In the genomic region with DNA sequence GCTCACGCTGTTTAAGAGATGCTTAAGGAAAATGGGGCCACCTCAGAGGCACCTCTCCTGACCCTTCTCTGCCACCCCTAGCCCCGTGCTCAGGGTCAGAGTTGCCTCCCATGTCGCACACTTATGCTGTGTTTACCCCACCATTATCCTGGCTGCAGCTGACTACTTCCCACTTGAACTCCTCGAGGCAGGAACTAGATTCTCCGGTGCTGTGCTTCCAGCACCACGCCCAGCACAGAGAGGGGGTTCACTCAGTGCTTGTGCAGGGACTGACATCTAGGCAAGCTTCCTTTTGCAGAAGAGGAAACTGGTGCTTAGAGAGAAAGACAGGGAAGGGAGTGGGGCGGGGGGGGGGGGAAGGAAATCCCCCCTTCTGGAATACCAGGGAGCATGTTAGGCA, we compare ENCODE assay signal across 1 cellular context.
TF ChIP-seq lines count a peak whose summit lies in the region.

No MANE protein-coding gene starts in this region.

TF ChIP-seq in GM23338, 12 proteins besides CTCF, POLR2A, EP300 and RAD21 (continued from another document):
- TF ChIP-seq, protein P1, sequence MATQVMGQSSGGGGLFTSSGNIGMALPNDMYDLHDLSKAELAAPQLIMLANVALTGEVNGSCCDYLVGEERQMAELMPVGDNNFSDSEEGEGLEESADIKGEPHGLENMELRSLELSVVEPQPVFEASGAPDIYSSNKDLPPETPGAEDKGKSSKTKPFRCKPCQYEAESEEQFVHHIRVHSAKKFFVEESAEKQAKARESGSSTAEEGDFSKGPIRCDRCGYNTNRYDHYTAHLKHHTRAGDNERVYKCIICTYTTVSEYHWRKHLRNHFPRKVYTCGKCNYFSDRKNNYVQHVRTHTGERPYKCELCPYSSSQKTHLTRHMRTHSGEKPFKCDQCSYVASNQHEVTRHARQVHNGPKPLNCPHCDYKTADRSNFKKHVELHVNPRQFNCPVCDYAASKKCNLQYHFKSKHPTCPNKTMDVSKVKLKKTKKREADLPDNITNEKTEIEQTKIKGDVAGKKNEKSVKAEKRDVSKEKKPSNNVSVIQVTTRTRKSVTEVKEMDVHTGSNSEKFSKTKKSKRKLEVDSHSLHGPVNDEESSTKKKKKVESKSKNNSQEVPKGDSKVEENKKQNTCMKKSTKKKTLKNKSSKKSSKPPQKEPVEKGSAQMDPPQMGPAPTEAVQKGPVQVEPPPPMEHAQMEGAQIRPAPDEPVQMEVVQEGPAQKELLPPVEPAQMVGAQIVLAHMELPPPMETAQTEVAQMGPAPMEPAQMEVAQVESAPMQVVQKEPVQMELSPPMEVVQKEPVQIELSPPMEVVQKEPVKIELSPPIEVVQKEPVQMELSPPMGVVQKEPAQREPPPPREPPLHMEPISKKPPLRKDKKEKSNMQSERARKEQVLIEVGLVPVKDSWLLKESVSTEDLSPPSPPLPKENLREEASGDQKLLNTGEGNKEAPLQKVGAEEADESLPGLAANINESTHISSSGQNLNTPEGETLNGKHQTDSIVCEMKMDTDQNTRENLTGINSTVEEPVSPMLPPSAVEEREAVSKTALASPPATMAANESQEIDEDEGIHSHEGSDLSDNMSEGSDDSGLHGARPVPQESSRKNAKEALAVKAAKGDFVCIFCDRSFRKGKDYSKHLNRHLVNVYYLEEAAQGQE (IDR thresholded peaks at IDR 0.05; ENCODE audit: unreplicated experiment) = no peak
- TF ChIP-seq JUNB (IDR thresholded peaks at IDR 0.05; ENCODE audit: unreplicated experiment) (no peak), STAT1 (IDR thresholded peaks at IDR 0.05; ENCODE audit: unreplicated experiment) (no peak), POLR2AphosphoS5 (IDR thresholded peaks at IDR 0.05; ENCODE audit: low read depth) (no peak), EZH2phosphoT487 (IDR thresholded peaks at IDR 0.05; ENCODE audit: unreplicated experiment) (no peak)
